19 cellular contexts compared by ENCODE assay signal in genomic region chr2:151907933-151908882, GRCh38.
A peak's percentile ranks its signal among the peaks of the same experiment; 100 is the strongest.
DNase-seq lines count a peak whose midpoint lies in the region; ATAC-seq and TF ChIP-seq lines count a peak whose summit lies in the region.
"Had no signal": no experiment of that assay in that cellular context is flagged by ENCODE, and none has a peak within 500 bp of the region (broad histone marks: within the 10 kb centered on the region; RNA-seq: fewer than 3 reads in every experiment).

No MANE protein-coding gene starts in this region.

- no peak overlapping the region for H3K4me3 ChIP-seq in endodermal cell (ENCODE audit: low read length)
- H3K4me3 ChIP-seq: esophagus squamous epithelium had no signal

- H3K36me3 Mint-ChIP-seq in endodermal cell (ENCODE audit: low read depth), result no peaks in the 10 kb centered on the region
- H3K36me3 Mint-ChIP-seq: activated naive CD8-positive, alpha-beta T cell treated with anti-CD3 and anti-CD28 coated beads for 36 hours; CD8-positive, alpha-beta memory T cell; natural killer cell treated with Interleukin-12 subunit alpha and Interleukin-12 subunit beta and Interleukin-15 and Interleukin-18, amount 100 ng/mL, for 72 hours had no signal

- no peak overlapping the region for H3K27ac Mint-ChIP-seq in endodermal cell
- H3K27ac Mint-ChIP-seq: activated naive CD8-positive, alpha-beta T cell treated with anti-CD3 and anti-CD28 coated beads for 36 hours; activated T-helper 1 cell treated with anti-CD3 and anti-CD28 coated beads, Interleukin-12 subunit alpha, Interleukin-12 subunit beta, Interleukin-2, Interleukin-4 antibody, amounts not matched to agents 30 ng/mL and 10 ng/mL and 1 ng/mL, durations not matched to agents 14 hours and 24 hours and 36 hours; CD8-positive, alpha-beta memory T cell; natural killer cell treated with Interleukin-12 subunit alpha and Interleukin-12 subunit beta and Interleukin-15 and Interleukin-18, amount 100 ng/mL, for 72 hours had no signal

- WGBS in endodermal cell (ENCODE audit: insufficient coverage in 1 of 2, insufficient read length in 1 of 2), 2 experiments, result 62 to 67% methylated on average over 5 of the region's 5 CpGs

- no peak for TF ChIP-seq CTCF in endodermal cell (conservative IDR thresholded peaks at IDR 0.05)
- no peak for TF ChIP-seq CTCF in omental fat pad (IDR thresholded peaks at IDR 0.05)

- peaks cover 6% of the 10 kb centered on the region for H3K4me1 Mint-ChIP-seq in endodermal cell
- H3K4me1 Mint-ChIP-seq: activated naive CD8-positive, alpha-beta T cell treated with anti-CD3 and anti-CD28 coated beads for 36 hours; CD8-positive, alpha-beta memory T cell had no signal

- in situ Hi-C loops in G401 (cut with HindIII; ENCODE audit: low sequenced_read_pairs), result no loop called here

- no peak overlapping the region for H3K4me3 Mint-ChIP-seq in endodermal cell
- H3K4me3 Mint-ChIP-seq: activated naive CD8-positive, alpha-beta T cell treated with anti-CD3 and anti-CD28 coated beads for 36 hours; activated T-helper 1 cell treated with anti-CD3 and anti-CD28 coated beads, Interleukin-12 subunit alpha, Interleukin-12 subunit beta, Interleukin-2, Interleukin-4 antibody, amounts not matched to agents 30 ng/mL and 10 ng/mL and 1 ng/mL, durations not matched to agents 14 hours and 24 hours and 36 hours; CD8-positive, alpha-beta memory T cell; natural killer cell treated with Interleukin-12 subunit alpha and Interleukin-12 subunit beta and Interleukin-15 and Interleukin-18, amount 100 ng/mL, for 72 hours had no signal

- DNase-seq in G401 (ENCODE audit: low spot score) (peak; percentile 68), RPMI8226 (peak; percentile 42), endodermal cell (peak; percentile 51), omental fat pad (ENCODE audit: low spot score) (no peak), HPDE6-E6E7 (ENCODE audit: extremely low spot score) (no peak), MV-4-11 (lab: John Stamatoyannopoulos, UW) (no peak)
- no peak for DNase-seq in stimulated activated CD8-positive, alpha-beta memory T cell treated with anti-CD3 and anti-CD28 coated beads, Interleukin-4, amount 100 ng/mL, for 48 hours
- DNase-seq: activated naive CD8-positive, alpha-beta T cell treated with anti-CD3 and anti-CD28 coated beads for 36 hours; CD8-positive, alpha-beta memory T cell; esophagus squamous epithelium; mesendoderm; NCI-H1436; NCI-H446 treated with DMSO at 0.1 percent for 48 hours; retina; stimulated activated naive CD8-positive, alpha-beta T cell treated with anti-CD3 and anti-CD28 coated beads, Interleukin-15, Interleukin-2, amounts not matched to agents 100 U/mL and 50 U/mL, for 24 hours; T-helper 1 cell had no signal

- H3K9ac ChIP-seq in endodermal cell (ENCODE audit: extremely low read depth, low read length, poor library complexity, severe bottlenecking), result no peak overlapping the region

- no peaks in the 10 kb centered on the region for H3K9me3 ChIP-seq in endodermal cell (ENCODE audit: control insufficient read depth, low read length)
- H3K9me3 ChIP-seq: esophagus squamous epithelium had no signal

- H3K9me3 Mint-ChIP-seq in endodermal cell, result peaks cover 7% of the 10 kb centered on the region
- H3K9me3 Mint-ChIP-seq: activated naive CD8-positive, alpha-beta T cell treated with anti-CD3 and anti-CD28 coated beads for 36 hours; activated T-helper 1 cell treated with anti-CD3 and anti-CD28 coated beads, Interleukin-12 subunit alpha, Interleukin-12 subunit beta, Interleukin-2, Interleukin-4 antibody, amounts not matched to agents 30 ng/mL and 10 ng/mL and 1 ng/mL, durations not matched to agents 14 hours and 24 hours and 36 hours; natural killer cell treated with Interleukin-12 subunit alpha and Interleukin-12 subunit beta and Interleukin-15 and Interleukin-18, amount 100 ng/mL, for 72 hours had no signal

- H3K27me3 ChIP-seq in endodermal cell (ENCODE audit: control insufficient read depth, insufficient read depth, low read length, poor library complexity, severe bottlenecking), result no peaks in the 10 kb centered on the region
- H3K27me3 ChIP-seq: esophagus squamous epithelium had no signal

- H3K27ac ChIP-seq in endodermal cell (ENCODE audit: low read depth, low read length), result peak overlapping the region; percentile 48
- H3K27ac ChIP-seq: esophagus squamous epithelium had no signal

- no peaks in the 10 kb centered on the region for H3K27me3 Mint-ChIP-seq in endodermal cell (ENCODE audit: insufficient read depth)

- no peaks in the 10 kb centered on the region for H3K4me1 ChIP-seq in endodermal cell (ENCODE audit: control insufficient read depth, insufficient read depth, low read length)

- ATAC-seq in omental fat pad (ENCODE audit: low FRiP score) (peak; percentile 65), GM21528 (IDR thresholded peaks at IDR 0.05; ENCODE audit: low FRiP score, unreplicated experiment) (no peak)
- ATAC-seq: natural killer cell treated with Interleukin-12 subunit alpha and Interleukin-12 subunit beta and Interleukin-15 and Interleukin-18, amount 100 ng/mL, for 72 hours; stimulated activated naive CD8-positive, alpha-beta T cell treated with anti-CD3 and anti-CD28 coated beads, Interleukin-15, Interleukin-2, amounts not matched to agents 100 U/mL and 50 U/mL, for 24 hours had no signal

- H3K36me3 ChIP-seq in endodermal cell (ENCODE audit: control insufficient read depth, insufficient read depth, low read length), result no peaks in the 10 kb centered on the region
- H3K36me3 ChIP-seq: esophagus squamous epithelium had no signal

Comparison
In these comparisons a context has a peak if more than half of its experiments do, and no peak if none do; other contexts are left out.
1. DNase-seq: peak in G401 (single experiment), RPMI8226 (single experiment) and endodermal cell (single experiment); none in omental fat pad (single experiment), HPDE6-E6E7 (single experiment), MV-4-11 (single experiment) and stimulated activated CD8-positive, alpha-beta memory T cell treated with anti-CD3 and anti-CD28 coated beads, Interleukin-4, amount 100 ng/mL, for 48 hours (single experiment).